Comparison of ENCODE assay signal across 7 cellular contexts in the genomic region with DNA sequence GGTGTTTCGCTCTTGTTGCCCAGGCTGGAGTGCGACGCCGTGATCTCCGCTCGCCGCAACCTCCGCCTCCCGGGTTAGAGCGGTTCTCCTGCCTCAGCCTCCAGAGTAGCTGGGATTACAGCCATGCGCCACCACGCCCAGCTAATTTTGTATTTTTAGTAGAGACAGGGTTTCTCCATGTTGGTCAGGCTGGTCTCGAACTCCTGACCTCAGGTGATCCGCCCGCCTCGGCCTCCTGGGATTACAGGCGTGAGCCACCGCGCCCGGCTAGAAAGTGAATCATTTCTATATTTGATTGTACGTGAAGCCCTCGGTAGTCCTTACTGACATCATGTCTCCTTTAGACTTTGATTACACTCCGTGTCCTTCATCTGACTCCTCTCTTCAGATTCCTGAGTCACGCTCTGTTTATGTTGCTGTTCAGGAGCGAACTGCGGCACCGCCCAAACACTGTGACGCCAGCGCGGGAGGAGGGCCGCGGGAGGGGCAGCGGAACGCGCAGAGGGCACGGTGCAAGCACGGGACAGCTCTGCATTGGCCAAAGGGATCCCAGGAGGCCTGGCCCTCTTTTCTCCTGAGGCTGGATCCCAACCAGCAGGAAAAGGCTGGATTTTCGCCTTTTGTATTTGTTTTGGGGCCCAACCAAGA. TPM values are rescaled to one million over a fixed set of nuclear protein-coding genes. Genes with fewer than 3 reads are reported as not detected.
DNase-seq lines count a peak whose midpoint lies in the region; ATAC-seq lines count a peak whose summit lies in the region.

No MANE protein-coding gene starts in this region.

- CTCF ChIA-PET in activated CD4-positive, alpha-beta memory T cell treated with anti-CD3 and anti-CD28 coated beads, Interleukin-2, amount 10 ng/mL, durations not matched to agents 7 days and 5 days (lab: Charles Lee), result interaction anchor here (1.5 kb wide), 1 partner anchor 45 kb away, joined by 5 read pairs; no protein-coding TSS in a partner anchor

- H3K9me3 Mint-ChIP-seq in activated CD4-positive, alpha-beta memory T cell treated with anti-CD3 and anti-CD28 coated beads, Interleukin-2, amount 10 ng/mL, durations not matched to agents 7 days and 5 days, result no peaks in the 10 kb centered on the region

- peak overlapping the region; percentile 91 for H3K4me3 Mint-ChIP-seq in activated CD4-positive, alpha-beta memory T cell treated with anti-CD3 and anti-CD28 coated beads, Interleukin-2, amount 10 ng/mL, durations not matched to agents 7 days and 5 days

- H3K27ac Mint-ChIP-seq in activated CD4-positive, alpha-beta memory T cell treated with anti-CD3 and anti-CD28 coated beads, Interleukin-2, amount 10 ng/mL, durations not matched to agents 7 days and 5 days, result peak overlapping the region; percentile 85

- peaks cover 4% of the 10 kb centered on the region for H3K36me3 Mint-ChIP-seq in activated CD4-positive, alpha-beta memory T cell treated with anti-CD3 and anti-CD28 coated beads, Interleukin-2, amount 10 ng/mL, durations not matched to agents 7 days and 5 days (ENCODE audit: low read depth)

- DNase-seq in NCI-H774 (lab: John Stamatoyannopoulos, UW), result peak; percentile 91
- DNase-seq in activated CD4-positive, alpha-beta memory T cell treated with anti-CD3 and anti-CD28 coated beads, Interleukin-2, amount 10 ng/mL, durations not matched to agents 7 days and 5 days, result peak; percentile 87
- peak; percentile 99 for DNase-seq in dermis blood vessel endothelial cell
- peak; percentile 97 for DNase-seq in left kidney (ENCODE audit: low read depth, low spot score)
- peak; percentile 67 to 73 for DNase-seq in stimulated activated CD4-positive, alpha-beta T cell treated with anti-CD3 and anti-CD28 coated beads, Interleukin-1b, Interleukin-23, amount 100 ng/mL, for 4 hours (ENCODE audit: low read depth in 2 of 2)

- ATAC-seq in GM18868 (IDR thresholded peaks at IDR 0.05; ENCODE audit: unreplicated experiment), result peak; percentile 66
- peak; percentile 62 for ATAC-seq in HG03442 (IDR thresholded peaks at IDR 0.05; ENCODE audit: unreplicated experiment)

- peaks cover 2% of the 10 kb centered on the region for H3K27me3 Mint-ChIP-seq in activated CD4-positive, alpha-beta memory T cell treated with anti-CD3 and anti-CD28 coated beads, Interleukin-2, amount 10 ng/mL, durations not matched to agents 7 days and 5 days

- peaks cover 33% of the 10 kb centered on the region for H3K4me1 Mint-ChIP-seq in activated CD4-positive, alpha-beta memory T cell treated with anti-CD3 and anti-CD28 coated beads, Interleukin-2, amount 10 ng/mL, durations not matched to agents 7 days and 5 days

- POLR2A ChIA-PET in activated CD4-positive, alpha-beta memory T cell treated with anti-CD3 and anti-CD28 coated beads, Interleukin-2, amount 10 ng/mL, durations not matched to agents 7 days and 5 days (lab: Charles Lee), result interaction anchor here (0.9 to 1.9 kb wide), 4 partner anchors 401 to 959 kb away, joined by 3 to 7 read pairs (median 5); a partner anchor contains a TSS

RNA-seq across cellular contexts. Expression of a gene that starts 0.6 kb away (rescaled TPM):
- total RNA-seq in activated CD4-positive, alpha-beta memory T cell treated with anti-CD3 and anti-CD28 coated beads, Interleukin-2, amount 10 ng/mL, durations not matched to agents 7 days and 5 days, result 10 to 100 TPM; 13.1 to 14.0 TPM
- total RNA-seq in dermis blood vessel endothelial cell, result 76.9 and 88.2 TPM in 2 replicates

RNA-seq across cellular contexts. Expression of a gene that starts 33.3 kb away (rescaled TPM):
- total RNA-seq in activated CD4-positive, alpha-beta memory T cell treated with anti-CD3 and anti-CD28 coated beads, Interleukin-2, amount 10 ng/mL, durations not matched to agents 7 days and 5 days, result not detected
- not detected in 2 replicates for total RNA-seq in dermis blood vessel endothelial cell

RNA-seq across cellular contexts. Expression of a gene that starts 40.2 kb away (rescaled TPM):
- not detected for total RNA-seq in activated CD4-positive, alpha-beta memory T cell treated with anti-CD3 and anti-CD28 coated beads, Interleukin-2, amount 10 ng/mL, durations not matched to agents 7 days and 5 days
- not detected in 2 replicates for total RNA-seq in dermis blood vessel endothelial cell

Comparison
In these comparisons a context has a peak if more than half of its experiments do, and no peak if none do; other contexts are left out.
1. Peak in every context shown above with its lines: DNase-seq and ATAC-seq.